Comparison of ENCODE assay signal across 8 cellular contexts in the genomic region with DNA sequence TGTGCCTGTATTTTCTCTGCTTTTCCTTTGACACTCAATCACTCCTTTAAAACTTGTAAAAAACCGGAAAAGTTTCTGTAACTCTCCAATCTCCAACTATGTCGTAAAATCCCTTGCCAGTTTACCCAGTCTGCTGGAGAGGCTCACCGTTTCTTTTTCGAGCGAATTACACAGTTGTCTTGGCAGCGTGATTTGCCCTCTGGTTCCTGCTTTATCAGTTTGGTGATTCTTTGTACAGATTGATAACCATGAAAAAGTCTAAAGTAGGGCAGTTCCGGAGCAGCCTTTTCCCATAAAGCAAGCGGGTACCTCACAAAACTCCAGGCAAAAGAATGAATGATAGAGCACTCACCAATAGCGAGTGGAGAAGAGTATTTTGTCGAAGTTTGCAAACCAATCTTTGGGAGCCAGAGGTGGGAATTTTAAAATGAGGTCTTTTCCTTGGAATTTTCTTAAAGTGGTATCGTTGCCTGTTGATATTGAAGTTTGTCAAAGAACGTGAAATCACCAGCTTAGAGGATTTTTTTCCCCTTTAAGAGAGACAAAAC. TPM values are rescaled to one million over a fixed set of nuclear protein-coding genes. Genes with fewer than 3 reads are reported as not detected.
A peak's percentile ranks its signal among the peaks of the same experiment; 100 is the strongest.
DNase-seq lines count a peak whose midpoint lies in the region; ATAC-seq, FAIRE-seq and TF ChIP-seq lines count a peak whose summit lies in the region.

A gene with protein sequence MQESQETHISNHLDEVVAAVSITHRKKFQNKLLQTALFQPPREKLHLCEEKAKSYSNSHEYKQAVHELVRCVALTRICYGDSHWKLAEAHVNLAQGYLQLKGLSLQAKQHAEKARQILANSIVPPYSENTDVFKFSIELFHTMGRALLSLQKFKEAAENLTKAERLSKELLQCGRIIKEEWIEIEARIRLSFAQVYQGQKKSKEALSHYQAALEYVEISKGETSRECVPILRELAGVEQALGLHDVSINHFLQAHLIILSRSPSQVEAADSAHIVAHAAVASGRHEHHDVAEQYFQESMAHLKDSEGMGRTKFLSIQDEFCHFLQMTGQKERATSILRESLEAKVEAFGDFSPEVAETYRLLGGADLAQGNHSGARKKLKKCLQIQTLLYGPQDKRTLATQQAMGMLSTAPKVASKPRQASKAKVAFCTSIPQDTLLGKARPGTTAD (minus strand): TSS at position 312 of the 548 bp plus-strand sequence. CDS start 20,869 bp downstream, outside the sequence.

- H3K4me1 ChIP-seq in BE2C: no peaks in the 10 kb centered on the region; the same call in 1 of the 2 replicates

- ATAC-seq in left ventricle myocardium superior (peak; percentile 39), GM18502 (IDR thresholded peaks at IDR 0.05; ENCODE audit: poor library complexity, unreplicated experiment) (no peak)

- intact Hi-C loops in left ventricle myocardium superior (cut with micrococcal nuclease): no loop called here
- intact Hi-C loops in posterior vena cava (cut with DNase I): no loop called here

- no peaks in the 10 kb centered on the region for H3K27me3 ChIP-seq in BE2C

- peak within 1 kb of the TSS; percentile 71 for H3K4me3 ChIP-seq in BE2C (ENCODE audit: low read depth, low read length)

- no peaks in the 10 kb centered on the region for H3K9me3 ChIP-seq in BE2C

- H3K36me3 ChIP-seq in BE2C: no peaks in the 10 kb centered on the region; the same call in 1 of the 2 replicates

- TF ChIP-seq CTCF in BE2C (IDR thresholded peaks at IDR 0.05; ENCODE audit: low read depth, low read length): no peak

- FAIRE-seq in HTR-8/SVneo (lab: Jason Lieb, UNC): peak; percentile 40

- no peak for DNase-seq in BE2C
- peak; percentile 81 for DNase-seq in HTR-8/SVneo (ENCODE audit: insufficient read length, low spot score)
- peak; percentile 65 for DNase-seq in amniotic stem cell (lab: John Stamatoyannopoulos, UW)
- no peak for DNase-seq in left ventricle myocardium superior
- DNase-seq in posterior vena cava (ENCODE audit: low spot score): no peak
- DNase-seq in NCI-H526 treated with DMSO at 0.1 percent for 48 hours (lab: John Stamatoyannopoulos, UW): no peak
- DNase-seq in NCI-H1694 (lab: John Stamatoyannopoulos, UW): no peak

RNA-seq across cellular contexts. Expression of the gene that starts here (rescaled TPM):
- 14.5 TPM for polyA plus RNA-seq in BE2C (2012; ENCODE audit: insufficient read depth, insufficient read length, low read depth)
- total RNA-seq in left ventricle myocardium superior: 10.1 TPM
- total RNA-seq in posterior vena cava: 10 to 100 TPM; 16.6 to 16.9 TPM

Comparison
In these comparisons a context has a peak if more than half of its experiments do, and no peak if none do; other contexts are left out.
1. DNase-seq: peak in HTR-8/SVneo (single experiment) and amniotic stem cell (single experiment); none in BE2C (single experiment), left ventricle myocardium superior (single experiment), posterior vena cava (single experiment), NCI-H526 treated with DMSO at 0.1 percent for 48 hours (single experiment) and NCI-H1694 (single experiment).